Comparison of ENCODE assay signal across 9 cellular contexts in genomic region chrX:1451676-1452496, GRCh38. TPM values are rescaled to one million over a fixed set of nuclear protein-coding genes. Genes with fewer than 3 reads are reported as not detected.
DNase-seq lines count a peak whose midpoint lies in the region; FAIRE-seq and TF ChIP-seq lines count a peak whose summit lies in the region.
"Had no signal": no experiment of that assay in that cellular context is flagged by ENCODE, and none has a peak within 500 bp of the region (broad histone marks: within the 10 kb centered on the region; RNA-seq: fewer than 3 reads in every experiment).

No MANE protein-coding gene starts in this region.

- no peak overlapping the region for H2BK12ac ChIP-seq in trophoblast cell (ENCODE audit: low read length)

- H2BK5ac ChIP-seq in trophoblast cell (ENCODE audit: low read depth, low read length, poor library complexity), result no peak overlapping the region

- peak overlapping the region; percentile 43 for H3K4ac ChIP-seq in trophoblast cell (ENCODE audit: low read depth, low read length)

- in situ Hi-C loops in KBM-7 (cut with MboI; ENCODE audit: low pct_unique_long_range_greater_than_20kb, low sequenced_read_pairs), result loop anchor here (25.0 kb wide), 1 partner anchor 1160 kb away; no protein-coding TSS in a partner anchor

- DNase-seq in WERI-Rb-1, result peak; percentile 17
- no peak for DNase-seq in fibroblast of the aortic adventitia (ENCODE audit: low read depth)
- DNase-seq in trophoblast cell, result no peak
- DNase-seq in frontal cortex (ENCODE audit: low spot score in 2 of 2), result no peak
- no peak for DNase-seq in NCI-H524 treated with DMSO at 0.1 percent for 48 hours (lab: John Stamatoyannopoulos, UW)
- no peak for DNase-seq in AG08395 (ENCODE audit: low spot score)
- DNase-seq in KBM-7, result no peak

- H3K9ac ChIP-seq in ES-I3 (ENCODE audit: low read depth, low read length) (peak overlapping the region; percentile 78), trophoblast cell (ENCODE audit: low read length) (peak overlapping the region; percentile 94)

- no peak overlapping the region for H3K23ac ChIP-seq in trophoblast cell (ENCODE audit: low read length)

- WGBS in trophoblast cell (ENCODE audit: extremely low coverage, insufficient coverage, insufficient read length), result no CpG with 5 or more reads among the region's 23 CpGs

- H3K79me1 ChIP-seq in trophoblast cell (ENCODE audit: low read length), result peaks cover 5% of the 10 kb centered on the region

- H3K27ac ChIP-seq in WERI-Rb-1, result peak overlapping the region; percentile 90
- no peak overlapping the region for H3K27ac ChIP-seq in trophoblast cell (ENCODE audit: low read depth, low read length)

- no peaks in the 10 kb centered on the region for H3K27me3 ChIP-seq in WERI-Rb-1 (ENCODE audit: insufficient read depth, low read depth, severe bottlenecking)
- no peaks in the 10 kb centered on the region for H3K27me3 ChIP-seq in trophoblast cell (ENCODE audit: insufficient read depth, low read length)

- H3K4me1 ChIP-seq in ES-I3 (ENCODE audit: insufficient read depth, low read length), result no peaks in the 10 kb centered on the region
- H3K4me1 ChIP-seq in trophoblast cell (ENCODE audit: control insufficient read depth in 1 of 2, insufficient read depth in 2 of 2, low read length in 2 of 2), result peaks cover 2 to 5% of the 10 kb centered on the region in 2 experiments

- no peak for FAIRE-seq in frontal cortex (lab: Jason Lieb, UNC)
- FAIRE-seq: urothelium cell line had no signal

- H2BK120ac ChIP-seq in trophoblast cell (ENCODE audit: insufficient read depth, low read length, poor library complexity), result no peak overlapping the region

- no peak overlapping the region for H2AK5ac ChIP-seq in trophoblast cell (ENCODE audit: low read length)

- no peak overlapping the region for H3K14ac ChIP-seq in trophoblast cell (ENCODE audit: low read length)

- H3K4me2 ChIP-seq in trophoblast cell (ENCODE audit: low read length), result peak overlapping the region; percentile 83

- no peak overlapping the region for H4K8ac ChIP-seq in trophoblast cell (ENCODE audit: low read depth, low read length)

- no peak overlapping the region for H3K18ac ChIP-seq in trophoblast cell (ENCODE audit: low read length)

- H4K12ac ChIP-seq in trophoblast cell (ENCODE audit: low read depth, low read length), result peak overlapping the region; percentile 7

- peak overlapping the region; percentile 48 for H4K91ac ChIP-seq in trophoblast cell (ENCODE audit: low read depth, low read length)

- peaks cover 8% of the 10 kb centered on the region for H3K9me3 ChIP-seq in ES-I3 (ENCODE audit: control insufficient read depth, insufficient read depth, low read length)
- peaks cover 10% of the 10 kb centered on the region for H3K9me3 ChIP-seq in WERI-Rb-1 (ENCODE audit: severe bottlenecking)
- peaks cover 13% of the 10 kb centered on the region for H3K9me3 ChIP-seq in trophoblast cell (ENCODE audit: insufficient read depth, low read depth, low read length)

- no peak overlapping the region for H2AFZ ChIP-seq in trophoblast cell (ENCODE audit: insufficient read depth, low read length, poor library complexity)

- no peak for TF ChIP-seq CTCF in WERI-Rb-1 (IDR thresholded peaks at IDR 0.05; ENCODE audit: low read depth, low read length)
- no peak for TF ChIP-seq CTCF in fibroblast of the aortic adventitia (IDR thresholded peaks at IDR 0.05; ENCODE audit: insufficient read depth, low read length)

- peak overlapping the region; percentile 97 for H3K4me3 ChIP-seq in WERI-Rb-1 (ENCODE audit: low read depth, low read length)
- peak overlapping the region; percentile 88 for H3K4me3 ChIP-seq in fibroblast of the aortic adventitia (ENCODE audit: low read depth, low read length)
- peak overlapping the region; percentile 100 for H3K4me3 ChIP-seq in trophoblast cell (ENCODE audit: low read depth, low read length)

- H3K36me3 ChIP-seq in ES-I3 (ENCODE audit: insufficient read depth, low read length), result peaks cover 3% of the 10 kb centered on the region; the same call in 1 of the 2 replicates
- H3K36me3 ChIP-seq in WERI-Rb-1, result peaks cover 5% of the 10 kb centered on the region
- H3K36me3 ChIP-seq in trophoblast cell (ENCODE audit: control insufficient read depth in 1 of 2, insufficient read depth in 2 of 2, low read length in 2 of 2), result no peaks in the 10 kb centered on the region

- peaks cover 2% of the 10 kb centered on the region for H3K79me2 ChIP-seq in trophoblast cell (ENCODE audit: control insufficient read depth, insufficient read depth, low read length, poor library complexity)

RNA-seq across cellular contexts. Expression of gene ASMTL, which starts 0.8 kb away (rescaled TPM):
- total RNA-seq in fibroblast of the aortic adventitia (ENCODE audit: low replicate concordance) (17.6 and 30.2 TPM in 2 replicates), frontal cortex (10.6 TPM)
- polyA plus RNA-seq in trophoblast cell (2013), result 25.0 and 26.2 TPM in 2 replicates

RNA-seq across cellular contexts. Expression of gene SLC25A6, which starts 60.0 kb away (rescaled TPM):
- total RNA-seq in fibroblast of the aortic adventitia (ENCODE audit: low replicate concordance) (190 and 311 TPM in 2 replicates), frontal cortex (139 TPM)
- 444 and 461 TPM in 2 replicates for polyA plus RNA-seq in trophoblast cell (2013)
